In genomic region chr15:73962409-73962808, GRCh38 we compare ENCODE assay signal across 15 cellular contexts. TPM values are rescaled to one million over a fixed set of nuclear protein-coding genes. Genes with fewer than 3 reads are reported as not detected.
DNase-seq lines count a peak whose midpoint lies in the region; ATAC-seq and TF ChIP-seq lines count a peak whose summit lies in the region.
"Had no signal": no experiment of that assay in that cellular context is flagged by ENCODE, and none has a peak within 500 bp of the region (broad histone marks: within the 10 kb centered on the region; RNA-seq: fewer than 3 reads in every experiment).

No MANE protein-coding gene starts in this region.

- no peak overlapping the region for H3K27ac ChIP-seq in RWPE2 (ENCODE audit: poor library complexity, severe bottlenecking)
- H3K27ac ChIP-seq: A549, BLaER1, HL-60 had no signal

- ATAC-seq in RWPE2 (ENCODE audit: low read depth) (no peak), GM21360 (IDR thresholded peaks at IDR 0.05; ENCODE audit: unreplicated experiment) (no peak)
- no peak for ATAC-seq in activated T-helper 17 cell treated with anti-CD3 and anti-CD28 coated beads, Interleukin-2, amount 50 U/mL, for 72 hours (replicated peaks)
- ATAC-seq: A549 had no signal

- H3K4me1 ChIP-seq in RWPE2 (ENCODE audit: insufficient read depth, poor library complexity, severe bottlenecking) = peaks cover 14% of the 10 kb centered on the region
- H3K4me1 ChIP-seq: Caco-2 had no signal

- no peaks in the 10 kb centered on the region for H3K36me3 ChIP-seq in RWPE2 (ENCODE audit: low read depth)
- H3K36me3 ChIP-seq: BLaER1, HAP-1 had no signal

- peaks cover 2% of the 10 kb centered on the region for H3K27me3 Mint-ChIP-seq in glutamatergic neuron (ENCODE audit: unreplicated experiment)
- no peaks in the 10 kb centered on the region for H3K27me3 Mint-ChIP-seq in activated T-helper 17 cell treated with anti-CD3 and anti-CD28 coated beads, Interleukin-2, amount 50 U/mL, for 72 hours
- H3K27me3 Mint-ChIP-seq: CD8-positive, alpha-beta memory T cell had no signal

- no peak overlapping the region for H3K4me3 Mint-ChIP-seq in glutamatergic neuron (ENCODE audit: unreplicated experiment)
- H3K4me3 Mint-ChIP-seq in activated T-helper 17 cell treated with anti-CD3 and anti-CD28 coated beads, Interleukin-2, amount 50 U/mL, for 72 hours = no peak overlapping the region
- H3K4me3 Mint-ChIP-seq: CD8-positive, alpha-beta memory T cell had no signal

- H3K9me3 Mint-ChIP-seq in glutamatergic neuron (ENCODE audit: unreplicated experiment) = no peaks in the 10 kb centered on the region
- H3K9me3 Mint-ChIP-seq in activated T-helper 17 cell treated with anti-CD3 and anti-CD28 coated beads, Interleukin-2, amount 50 U/mL, for 72 hours = no peaks in the 10 kb centered on the region
- H3K9me3 Mint-ChIP-seq: CD8-positive, alpha-beta memory T cell had no signal

- H3K9me3 ChIP-seq in RWPE2 (ENCODE audit: severe bottlenecking) = no peaks in the 10 kb centered on the region
- H3K9me3 ChIP-seq: A549, BLaER1, Caco-2, HAP-1 had no signal

- H3K27ac Mint-ChIP-seq in glutamatergic neuron (ENCODE audit: unreplicated experiment) = peak overlapping the region; percentile 30
- H3K27ac Mint-ChIP-seq in activated T-helper 17 cell treated with anti-CD3 and anti-CD28 coated beads, Interleukin-2, amount 50 U/mL, for 72 hours = no peak overlapping the region
- H3K27ac Mint-ChIP-seq: CD8-positive, alpha-beta memory T cell had no signal

- H3K27me3 ChIP-seq in RWPE2 (ENCODE audit: insufficient read depth, poor library complexity, severe bottlenecking) = no peaks in the 10 kb centered on the region
- H3K27me3 ChIP-seq: BLaER1 had no signal

- H3K36me3 Mint-ChIP-seq in glutamatergic neuron (ENCODE audit: unreplicated experiment) = no peaks in the 10 kb centered on the region
- no peaks in the 10 kb centered on the region for H3K36me3 Mint-ChIP-seq in activated T-helper 17 cell treated with anti-CD3 and anti-CD28 coated beads, Interleukin-2, amount 50 U/mL, for 72 hours (ENCODE audit: low read depth)
- H3K36me3 Mint-ChIP-seq: CD8-positive, alpha-beta memory T cell had no signal

- H3K4me1 Mint-ChIP-seq in glutamatergic neuron (ENCODE audit: low read depth, unreplicated experiment) = peaks cover 25% of the 10 kb centered on the region
- peaks cover 24% of the 10 kb centered on the region for H3K4me1 Mint-ChIP-seq in activated T-helper 17 cell treated with anti-CD3 and anti-CD28 coated beads, Interleukin-2, amount 50 U/mL, for 72 hours

- peak; percentile 22 for DNase-seq in AG10803 (ENCODE audit: low read depth)
- peak; percentile 40 for DNase-seq in Ammon's horn (ENCODE audit: low spot score)
- DNase-seq in RWPE2 (ENCODE audit: low spot score) = peak; percentile 1
- no peak for DNase-seq in glutamatergic neuron
- DNase-seq in hypothalamus (lab: John Stamatoyannopoulos, UW) = no peak
- DNase-seq: Caco-2; CD8-positive, alpha-beta memory T cell; DND-41; GDM1 had no signal

- H3K4me3 ChIP-seq in AG10803 (ENCODE audit: low read length) = no peak overlapping the region
- H3K4me3 ChIP-seq in RWPE2 (ENCODE audit: severe bottlenecking) = no peak overlapping the region
- H3K4me3 ChIP-seq: A549, BLaER1, HAP-1 had no signal

- TF ChIP-seq CTCF in AG10803 (conservative IDR thresholded peaks at IDR 0.05; ENCODE audit: low read length) (no peak), RWPE2 (IDR thresholded peaks at IDR 0.05; ENCODE audit: poor library complexity, severe bottlenecking) (no peak), glutamatergic neuron (IDR thresholded peaks at IDR 0.05; ENCODE audit: partially characterized antibody, unreplicated experiment) (no peak)

RNA-seq across cellular contexts. Expression of gene STOML1, which starts 29.7 kb away (rescaled TPM):
- 19.5 TPM for total RNA-seq in glutamatergic neuron (ENCODE audit: unreplicated experiment)
- 1 to 10 TPM; 4.8 to 7.3 TPM for total RNA-seq in activated T-helper 17 cell treated with anti-CD3 and anti-CD28 coated beads, Interleukin-2, amount 50 U/mL, for 72 hours

RNA-seq across cellular contexts. Expression of gene PML, which starts 32.1 kb away (rescaled TPM):
- total RNA-seq in glutamatergic neuron (ENCODE audit: unreplicated experiment) = 27.6 TPM
- total RNA-seq in activated T-helper 17 cell treated with anti-CD3 and anti-CD28 coated beads, Interleukin-2, amount 50 U/mL, for 72 hours = 10 to 100 TPM; 67.4 to 74.1 TPM

RNA-seq across cellular contexts. Expression of gene LOXL1, which starts 36.1 kb away (rescaled TPM):
- 163 TPM for total RNA-seq in glutamatergic neuron (ENCODE audit: unreplicated experiment)
- 1 to 10 TPM; 3.4 TPM for total RNA-seq in activated T-helper 17 cell treated with anti-CD3 and anti-CD28 coated beads, Interleukin-2, amount 50 U/mL, for 72 hours

Comparison
In these comparisons a context has a peak if more than half of its experiments do, and no peak if none do; other contexts are left out.
1. DNase-seq: peak in AG10803 (single experiment), Ammon's horn (single experiment) and RWPE2 (single experiment); none in glutamatergic neuron (single experiment) and hypothalamus (0 of 51).
2. RNA of gene LOXL1, which starts 36.1 kb away (total RNA-seq): 163 TPM in glutamatergic neuron (single experiment); 3.4 TPM in activated T-helper 17 cell treated with anti-CD3 and anti-CD28 coated beads, Interleukin-2, amount 50 U/mL, for 72 hours; every median in the first group is over 10 times any median in the second.